Comparison of ENCODE assay signal across 8 cellular contexts in genomic region chr4:171812377-171813194, GRCh38. TPM values are rescaled to one million over a fixed set of nuclear protein-coding genes. Genes with fewer than 3 reads are reported as not detected.
DNase-seq lines count a peak whose midpoint lies in the region; ATAC-seq and TF ChIP-seq lines count a peak whose summit lies in the region.

No MANE protein-coding gene starts in this region.

- H2AK5ac ChIP-seq in neuronal stem cell (ENCODE audit: low read depth, low read length) = no peak overlapping the region

- H3K4me3 ChIP-seq in GM06990 (replicated peaks; ENCODE audit: low read depth, low read length) = no peak overlapping the region
- H3K4me3 ChIP-seq in choroid plexus epithelial cell (ENCODE audit: low read depth, low read length) = peak overlapping the region; percentile 55
- peak overlapping the region; percentile 53 to 78 for H3K4me3 ChIP-seq in neuronal stem cell (ENCODE audit: low read length in 2 of 2)

- peak overlapping the region; percentile 81 for H2BK15ac ChIP-seq in neuronal stem cell (ENCODE audit: low read length)

- peaks cover 2% of the 10 kb centered on the region for H3K27me3 ChIP-seq in GM06990 (replicated peaks; ENCODE audit: control insufficient read depth, insufficient read depth, low read length)
- H3K27me3 ChIP-seq in neuronal stem cell (ENCODE audit: control insufficient read depth in 3 of 3, insufficient read depth in 3 of 3, low read depth in 1 of 3, low read length in 3 of 3) = peaks cover 3 to 43% (median 32%) of the 10 kb centered on the region in 3 experiments

- peak; percentile 6 for DNase-seq in GM06990 (ENCODE audit: extremely low read depth, insufficient read length)
- DNase-seq in choroid plexus epithelial cell (ENCODE audit: low read depth) = peak; percentile 6
- peak; percentile 39 for DNase-seq in neuronal stem cell (ENCODE audit: low spot score)
- no peak for DNase-seq in cerebellar nuclear complex (lab: John Stamatoyannopoulos, UW)
- no peak for DNase-seq in T-helper 1 cell
- no peak for DNase-seq in stimulated activated CD8-positive, alpha-beta memory T cell treated with anti-CD3 and anti-CD28 coated beads, Interleukin-4, amount 100 ng/mL, for 48 hours
- no peak for DNase-seq in glomerular visceral epithelial cell (ENCODE audit: extremely low spot score)

- no CpG with 5 or more reads among the region's 54 CpGs for WGBS in neuronal stem cell (ENCODE audit: extremely low coverage in 2 of 2, insufficient read length in 2 of 2, insufficient replicate concordance in 1 of 2), 2 donors

- peak overlapping the region; percentile 82 for H2BK5ac ChIP-seq in neuronal stem cell (ENCODE audit: low read length)

- H3K18ac ChIP-seq in neuronal stem cell (ENCODE audit: low read length) = peak overlapping the region; percentile 89

- peaks cover 3 to 5% of the 10 kb centered on the region in 2 donors for H3K4me1 ChIP-seq in neuronal stem cell (ENCODE audit: control insufficient read depth in 2 of 2, insufficient read depth in 1 of 2, low read depth in 1 of 2, low read length in 2 of 2)

- H3K14ac ChIP-seq in neuronal stem cell (ENCODE audit: low read length) = no peak overlapping the region

- H3K9me3 ChIP-seq in neuronal stem cell (replicated peaks in 1 of 2; ENCODE audit: control insufficient read depth in 2 of 2, insufficient read depth in 1 of 2, low read depth in 1 of 2, low read length in 2 of 2) = no peaks in the 10 kb centered on the region

- TF ChIP-seq CTCF in GM06990 (IDR thresholded peaks at IDR 0.05; ENCODE audit: insufficient read depth, low read length, poor library complexity, severe bottlenecking) = no peak
- TF ChIP-seq CTCF in choroid plexus epithelial cell (conservative IDR thresholded peaks at IDR 0.05; ENCODE audit: low read depth, low read length) = no peak

- peak overlapping the region; percentile 6 for H2BK12ac ChIP-seq in neuronal stem cell (ENCODE audit: low read length)

- peak overlapping the region; percentile 98 for H4K8ac ChIP-seq in neuronal stem cell (ENCODE audit: low read depth, low read length)

- H3K36me3 ChIP-seq in GM06990 (ENCODE audit: control insufficient read depth, insufficient read depth, low read length) = no peaks in the 10 kb centered on the region
- no peaks in the 10 kb centered on the region for H3K36me3 ChIP-seq in neuronal stem cell (replicated peaks in 1 of 2; ENCODE audit: control insufficient read depth in 2 of 2, insufficient read depth in 2 of 2, low read length in 2 of 2)

- H2AFZ ChIP-seq in neuronal stem cell (ENCODE audit: low read length) = peak overlapping the region; percentile 97

- peak overlapping the region; percentile 84 for H3K9ac ChIP-seq in neuronal stem cell (ENCODE audit: low read depth, low read length, poor library complexity)

- H4K91ac ChIP-seq in neuronal stem cell (ENCODE audit: low read depth, low read length, poor library complexity) = no peak overlapping the region

- H3K27ac ChIP-seq in neuronal stem cell (replicated peaks; ENCODE audit: low read length) = no peak overlapping the region

- H3K4me2 ChIP-seq in neuronal stem cell (ENCODE audit: insufficient read depth, low read length, poor library complexity, severe bottlenecking) = peak overlapping the region; percentile 94

- peak; percentile 22 for ATAC-seq in HG02981 (IDR thresholded peaks at IDR 0.05; ENCODE audit: unreplicated experiment)

- H3K4ac ChIP-seq in neuronal stem cell (ENCODE audit: low read length) = peak overlapping the region; percentile 55

- no peaks in the 10 kb centered on the region for H3K79me1 ChIP-seq in neuronal stem cell (ENCODE audit: low read depth, low read length)

- no peak overlapping the region for H2BK120ac ChIP-seq in neuronal stem cell (ENCODE audit: low read depth, low read length)

- H3K23ac ChIP-seq in neuronal stem cell (ENCODE audit: low read depth, low read length, poor library complexity) = no peak overlapping the region

RNA-seq across cellular contexts. Expression of gene GALNTL6, which starts 0.6 kb away (rescaled TPM):
- 0.04 TPM for polyA plus RNA-seq in neuronal stem cell (2013, experiment 1 of 2)
- polyA plus RNA-seq in neuronal stem cell (2013, experiment 2 of 2) = 0.04 TPM

Comparison
In these comparisons a context has a peak if more than half of its experiments do, and no peak if none do; other contexts are left out.
1. DNase-seq: peak in GM06990 (single experiment), choroid plexus epithelial cell (single experiment) and neuronal stem cell (single experiment); none in cerebellar nuclear complex (0 of 2), T-helper 1 cell (0 of 5), stimulated activated CD8-positive, alpha-beta memory T cell treated with anti-CD3 and anti-CD28 coated beads, Interleukin-4, amount 100 ng/mL, for 48 hours (single experiment) and glomerular visceral epithelial cell (single experiment).